In the genomic region with DNA sequence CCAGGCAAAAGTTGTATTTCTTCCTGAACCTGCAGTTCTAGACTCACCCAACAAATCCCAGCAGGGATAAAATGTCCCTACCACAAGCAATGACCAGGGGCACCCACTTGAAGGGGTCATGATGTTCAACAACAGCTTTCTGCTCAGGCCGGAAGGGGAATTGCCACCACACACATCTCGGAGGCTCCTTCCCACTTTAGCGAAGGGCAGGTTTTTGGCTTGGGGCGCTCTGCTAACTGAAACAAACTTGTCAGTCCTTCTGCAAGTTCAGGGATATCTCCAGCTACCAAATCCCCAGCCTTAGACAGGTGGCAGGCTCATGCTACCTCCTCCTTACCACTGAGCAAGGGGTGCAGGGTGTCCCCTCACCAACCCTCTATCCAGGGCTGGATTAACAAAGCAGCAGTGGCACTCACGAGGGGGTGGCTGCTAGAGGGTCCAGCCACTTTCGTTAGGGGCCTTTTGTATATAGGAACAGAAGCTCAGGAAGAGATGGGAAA, we compare ENCODE assay signal across 11 cellular contexts. TPM values are rescaled to one million over a fixed set of nuclear protein-coding genes. Genes with fewer than 3 reads are reported as not detected.
DNase-seq lines count a peak whose midpoint lies in the region; ATAC-seq and TF ChIP-seq lines count a peak whose summit lies in the region.
"Had no signal": no experiment of that assay in that cellular context is flagged by ENCODE, and none has a peak within 500 bp of the region (broad histone marks: within the 10 kb centered on the region; RNA-seq: fewer than 3 reads in every experiment).

No MANE protein-coding gene starts in this region.

- no peak overlapping the region for H3K27ac ChIP-seq in CD4-positive, alpha-beta memory T cell (ENCODE audit: low read depth, low read length)
- peak overlapping the region; percentile 93 to 98 (median 96) for H3K27ac ChIP-seq in gastroesophageal sphincter
- H3K27ac ChIP-seq in psoas muscle: no peak overlapping the region

- 80% methylated on average over 1 of the region's 6 CpGs; no CpG with 5 or more reads in 1 of the 2 donors for WGBS in gastroesophageal sphincter (ENCODE audit: low coverage in 1 of 2), 2 donors
- 81 to 85% (median 84%) methylated on average over 6 of the region's 6 CpGs for WGBS in psoas muscle, 3 donors

- no peaks in the 10 kb centered on the region for H3K9me3 ChIP-seq in CD4-positive, alpha-beta memory T cell (ENCODE audit: control insufficient read depth in 1 of 2, low read length in 2 of 2)
- H3K9me3 ChIP-seq in gastroesophageal sphincter: no peaks in the 10 kb centered on the region
- no peaks in the 10 kb centered on the region for H3K9me3 ChIP-seq in psoas muscle

- TF ChIP-seq EP300 in gastroesophageal sphincter (IDR thresholded peaks at IDR 0.05): no peak

- H3K4me1 Mint-ChIP-seq in CD4-positive, alpha-beta memory T cell: peaks cover 2 to 18% (median 6%) of the 10 kb centered on the region in 4 donors
- peaks cover 0 to 10% (median 8%) of the 10 kb centered on the region in 3 donors for H3K4me1 Mint-ChIP-seq in T-cell

- H3K36me3 Mint-ChIP-seq in CD4-positive, alpha-beta memory T cell: no peaks in the 10 kb centered on the region
- H3K36me3 Mint-ChIP-seq in T-cell: no peaks in the 10 kb centered on the region

- peak overlapping the region; percentile 45 to 84 (median 74) for H3K4me3 Mint-ChIP-seq in CD4-positive, alpha-beta memory T cell
- H3K4me3 Mint-ChIP-seq in T-cell: peak overlapping the region; percentile 63 to 74 (median 69)

- CTCF ChIA-PET in CD4-positive, alpha-beta memory T cell (lab: Charles Lee; ENCODE audit: partially characterized antibody): interaction anchor here (1.8 kb wide), 1 partner anchor 12 kb away, joined by 5 read pairs; no protein-coding TSS in a partner anchor
- CTCF ChIA-PET in T-cell (lab: Charles Lee): interaction anchor here in 1 of 2 donors (0.6 kb wide), 1 partner anchor 1098 kb away, joined by 3 read pairs; no protein-coding TSS in a partner anchor

- ATAC-seq in T-cell (replicated peaks in 1 of 4) (no peak), gastroesophageal sphincter (no peak), psoas muscle (no peak)

- DNase-seq in CD4-positive, alpha-beta memory T cell: no peak
- DNase-seq in T-cell: no peak
- DNase-seq in psoas muscle: no peak
- DNase-seq in NCI-H2029 (lab: John Stamatoyannopoulos, UW): no peak
- DNase-seq in NCI-H748 (lab: John Stamatoyannopoulos, UW; ENCODE audit: unreplicated experiment): no peak
- DNase-seq in activated CD4-positive, alpha-beta T cell treated with anti-CD3 and anti-CD28 coated beads, Interleukin-2, amount 50 U/mL, for 1 hour: no peak
- no peak for DNase-seq in GDM1 (lab: John Stamatoyannopoulos, UW)
- DNase-seq: activated gamma-delta T cell treated with Interleukin-2 at 50 U/mL for 16 hours; effector CD4-positive, alpha-beta T cell had no signal

- peaks cover 10% of the 10 kb centered on the region for H3K27me3 ChIP-seq in CD4-positive, alpha-beta memory T cell (ENCODE audit: insufficient read depth, low read length)
- H3K27me3 ChIP-seq in gastroesophageal sphincter (peaks cover 25% of the 10 kb centered on the region), psoas muscle (ENCODE audit: insufficient read depth in 3 of 3, low read length in 2 of 3) (peaks cover 0 to 60% (median 18%) of the 10 kb centered on the region in 3 donors)

- POLR2A ChIA-PET in CD4-positive, alpha-beta memory T cell (lab: Charles Lee; ENCODE audit: partially characterized antibody): no interaction called here
- POLR2A ChIA-PET in T-cell (lab: Charles Lee): no interaction called here

- no peaks in the 10 kb centered on the region for H3K36me3 ChIP-seq in CD4-positive, alpha-beta memory T cell (ENCODE audit: insufficient read depth, low read length)
- no peaks in the 10 kb centered on the region for H3K36me3 ChIP-seq in gastroesophageal sphincter
- H3K36me3 ChIP-seq in psoas muscle (ENCODE audit: insufficient read depth in 1 of 2, low read depth in 1 of 2): no peaks in the 10 kb centered on the region

- TF ChIP-seq CTCF in gastroesophageal sphincter (IDR thresholded peaks at IDR 0.05) (peak in 2 of 4 experiments; percentile 15 to 16), psoas muscle (IDR thresholded peaks at IDR 0.05) (no peak)

- peak overlapping the region in 1 of 7 donors; percentile 20 for H3K27ac Mint-ChIP-seq in CD4-positive, alpha-beta memory T cell
- H3K27ac Mint-ChIP-seq in T-cell: no peak overlapping the region

- H3K4me1 ChIP-seq in CD4-positive, alpha-beta memory T cell (ENCODE audit: insufficient read depth, low read length): no peaks in the 10 kb centered on the region
- peaks cover 0 to 73% (median 2%) of the 10 kb centered on the region in 3 donors for H3K4me1 ChIP-seq in gastroesophageal sphincter
- no peaks in the 10 kb centered on the region for H3K4me1 ChIP-seq in psoas muscle

- peaks cover 34 to 42% of the 10 kb centered on the region in 2 donors for H3K27me3 Mint-ChIP-seq in CD4-positive, alpha-beta memory T cell
- H3K27me3 Mint-ChIP-seq in T-cell: peaks cover 61 to 70% of the 10 kb centered on the region in 2 donors

- peaks cover 0 to 2% (median 0%) of the 10 kb centered on the region in 8 donors for H3K9me3 Mint-ChIP-seq in CD4-positive, alpha-beta memory T cell
- H3K9me3 Mint-ChIP-seq in T-cell: no peaks in the 10 kb centered on the region

- no peak overlapping the region for H3K4me3 ChIP-seq in CD4-positive, alpha-beta memory T cell (ENCODE audit: low read length in 2 of 2)
- H3K4me3 ChIP-seq in gastroesophageal sphincter (peak overlapping the region; percentile 81 to 91), psoas muscle (peak overlapping the region; percentile 44)

- TF ChIP-seq POLR2A in gastroesophageal sphincter (IDR thresholded peaks at IDR 0.05): no peak

- intact Hi-C loops in CD4-positive, alpha-beta memory T cell (cut with micrococcal nuclease): no loop called here
- intact Hi-C loops in psoas muscle (cut with DNase I): loop anchor here in 1 of 2 donors (5.0 kb wide), 1 partner anchor 41 kb away; no protein-coding TSS in a partner anchor

RNA-seq across cellular contexts. Expression of a gene that starts 2.2 kb away (rescaled TPM):
- total RNA-seq in CD4-positive, alpha-beta memory T cell: not detected
- polyA plus RNA-seq in CD4-positive, alpha-beta memory T cell: under 1 TPM in 1 of 2 donors, not detected in 1; 0.11 TPM
- total RNA-seq in T-cell: under 1 TPM in 1 of 5 donors, not detected in 4; 0.23 TPM
- total RNA-seq in gastroesophageal sphincter: 100 to 1,000 TPM; 119 to 251 (median 185) TPM
- total RNA-seq in psoas muscle: 1 to 10 TPM; 1.6 to 4.4 (median 2.1) TPM
- polyA plus RNA-seq in psoas muscle: 1 to 10 TPM; 1.0 to 1.3 (median 1.2) TPM
- total RNA-seq: NCI-H460 had no signal

Comparison
In these comparisons a context has a peak if more than half of its experiments do, and no peak if none do; other contexts are left out.
1. H3K27ac ChIP-seq: peak in gastroesophageal sphincter (4 of 4); none in CD4-positive, alpha-beta memory T cell (single experiment) and psoas muscle (single experiment).
2. H3K4me3 ChIP-seq: peak in gastroesophageal sphincter (2 of 2) and psoas muscle (single experiment); none in CD4-positive, alpha-beta memory T cell (0 of 2).
3. RNA of a gene that starts 2.2 kb away (total RNA-seq): 119 to 251 TPM in gastroesophageal sphincter; 1.6 to 4.4 TPM in psoas muscle, not detected in CD4-positive, alpha-beta memory T cell and 0.23 TPM in T-cell; every median in the first group is over 10 times any median in the second.